ENCODE assay signal across 18 cellular contexts in the genomic region with DNA sequence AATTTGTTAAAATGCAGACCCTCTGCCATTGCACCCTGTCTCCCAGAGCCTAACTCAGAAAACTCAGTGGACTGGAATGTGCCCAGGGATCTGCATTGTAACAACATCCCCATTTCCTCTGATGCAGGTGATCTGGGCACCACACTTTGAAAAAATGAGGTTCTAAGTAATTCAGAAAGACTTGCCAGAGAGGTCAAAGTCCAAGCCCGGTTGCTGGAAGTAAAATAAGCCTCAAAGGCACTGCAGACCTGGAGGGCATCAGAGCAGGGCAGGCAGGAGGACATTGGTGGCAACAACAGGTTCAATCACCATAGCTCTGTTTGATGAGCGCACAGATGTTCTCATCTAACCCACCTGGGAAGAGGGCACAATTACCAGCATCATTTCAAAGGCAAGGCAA.
DNase-seq lines count a peak whose midpoint lies in the region; ATAC-seq, FAIRE-seq and TF ChIP-seq lines count a peak whose summit lies in the region.
"Had no signal": no experiment of that assay in that cellular context is flagged by ENCODE, and none has a peak within 500 bp of the region (broad histone marks: within the 10 kb centered on the region; RNA-seq: fewer than 3 reads in every experiment).

No MANE protein-coding gene starts in this region.

- H3K9me3 ChIP-seq in liver (ENCODE audit: control insufficient read depth in 4 of 4, low read length in 3 of 4) = no peaks in the 10 kb centered on the region
- no peaks in the 10 kb centered on the region for H3K9me3 ChIP-seq in HepG2 (ENCODE audit: low read length)
- no peaks in the 10 kb centered on the region for H3K9me3 ChIP-seq in esophagus muscularis mucosa
- no peaks in the 10 kb centered on the region for H3K9me3 ChIP-seq in pancreas
- H3K9me3 ChIP-seq: Caco-2 had no signal

- DNase-seq in HepG2 (ENCODE audit: low spot score) (no peak), esophagus muscularis mucosa (ENCODE audit: extremely low spot score) (no peak), pancreas (peak in 4 of 6 donors; percentile 10 to 37 (median 34)), RPMI8226 (no peak), epidermal melanocyte (ENCODE audit: insufficient read length, low spot score) (no peak)
- DNase-seq in activated CD4-positive, alpha-beta T cell treated with anti-CD3 and anti-CD28 coated beads for 1 hour = no peak
- DNase-seq: AML-193, Caco-2, HFFc6, Kasumi-1, NCI-H1105 treated with DMSO at 0.1 percent for 48 hours, NCI-H1694 treated with DMSO at 0.1 percent for 48 hours, NCI-H526 treated with DMSO at 0.1 percent for 48 hours, SIG-M5 had no signal

- in situ Hi-C loops in HepG2 (cut with HindIII; ENCODE audit: extremely low pct_ligation_motif_present, low pct_unique_long_range_greater_than_20kb) = no loop called here

- H3K9ac ChIP-seq in liver (ENCODE audit: low read depth in 1 of 2, low read length in 2 of 2) = no peak overlapping the region
- no peak overlapping the region for H3K9ac ChIP-seq in HepG2 (ENCODE audit: insufficient read depth, low read depth, low read length)

- BruUV-seq in HepG2 (replicated peaks; lab: Mats Ljungman, UMichigan) = no TSS peak

- POLR2A ChIA-PET in HepG2 (lab: Yijun Ruan, JAX) = no interaction called here

- no peak overlapping the region for H3K4me2 ChIP-seq in HepG2 (ENCODE audit: low read depth, low read length)

- TF ChIP-seq POLR2A in HepG2 (IDR thresholded peaks at IDR 0.05; ENCODE audit: insufficient read depth in 1 of 2, low read depth in 2 of 2, low read length in 2 of 2) (no peak), esophagus muscularis mucosa (IDR thresholded peaks at IDR 0.05; ENCODE audit: low read depth) (no peak)

- TF ChIP-seq EP300 in HepG2 (IDR thresholded peaks at IDR 0.05; ENCODE audit: low read depth in 2 of 2, low read length in 2 of 2) (no peak), HepG2 (CRISPR knock-in tag; IDR thresholded peaks at IDR 0.05; ENCODE audit: borderline replicate concordance) (no peak), esophagus muscularis mucosa (IDR thresholded peaks at IDR 0.05) (no peak)

- H2AFZ ChIP-seq in HepG2 (ENCODE audit: low read length) = no peak overlapping the region

- no peak overlapping the region for H3K27ac ChIP-seq in liver (ENCODE audit: low read depth in 1 of 2, low read length in 2 of 2)
- H3K27ac ChIP-seq in HepG2 (ENCODE audit: extremely low read length, insufficient read depth, low read length) = no peak overlapping the region
- H3K27ac ChIP-seq in esophagus muscularis mucosa (replicated peaks in 1 of 4) = peak overlapping the region in 3 of 4 donors; percentile 31 to 62 (median 45)
- H3K27ac ChIP-seq in pancreas = no peak overlapping the region

- ATAC-seq in HepG2 (no peak), pancreas (peak; percentile 43 to 70 (median 52))

- H3K4me3 ChIP-seq in liver (ENCODE audit: low read depth in 1 of 3, low read length in 3 of 3) = no peak overlapping the region
- no peak overlapping the region for H3K4me3 ChIP-seq in HepG2 (replicated peaks in 1 of 3; ENCODE audit: insufficient read depth in 1 of 3, low read depth in 2 of 3, low read length in 3 of 3)
- no peak overlapping the region for H3K4me3 ChIP-seq in esophagus muscularis mucosa
- no peak overlapping the region for H3K4me3 ChIP-seq in pancreas

- 56% methylated on average over 2 of the region's 2 CpGs for WGBS in liver
- WGBS in HepG2 (ENCODE audit: low lambda C conversion rate) = 0% methylated on average over 1 of the region's 2 CpGs
- 81% methylated on average over 2 of the region's 2 CpGs for WGBS in esophagus muscularis mucosa
- WGBS in pancreas, 2 donors = 53 to 58% methylated on average over 2 of the region's 2 CpGs

- no peak for FAIRE-seq in HepG2 (lab: Jason Lieb, UNC)
- no peak for FAIRE-seq in pancreas (lab: Jason Lieb, UNC)
- FAIRE-seq: GM19239, H54, RCC 7860 had no signal

- TF ChIP-seq CTCF in liver (IDR thresholded peaks at IDR 0.05; ENCODE audit: low read depth, low read length, missing input control) (no peak), HepG2 (CRISPR knock-in tag; IDR thresholded peaks at IDR 0.05) (no peak), esophagus muscularis mucosa (IDR thresholded peaks at IDR 0.05) (no peak), pancreas (IDR thresholded peaks at IDR 0.05) (no peak)

- intact Hi-C loops in HepG2 (cut with micrococcal nuclease; ENCODE audit: unreplicated experiment) (no loop called here), esophagus muscularis mucosa (cut with DNase I) (no loop called here), pancreas (cut with DNase I) (no loop called here)

- H3K4me1 ChIP-seq in liver (ENCODE audit: control insufficient read depth in 4 of 4, insufficient read depth in 4 of 4, low read length in 3 of 4) (peaks cover 0 to 11% (median 4%) of the 10 kb centered on the region in 4 donors), HepG2 (ENCODE audit: insufficient read depth, low read length) (peaks cover 18% of the 10 kb centered on the region), esophagus muscularis mucosa (peaks cover 35 to 59% (median 51%) of the 10 kb centered on the region in 4 donors), pancreas (peaks cover 6 to 9% (median 9%) of the 10 kb centered on the region in 3 donors)
- H3K4me1 ChIP-seq: Caco-2 had no signal

- no peaks in the 10 kb centered on the region for H3K27me3 ChIP-seq in liver (ENCODE audit: control insufficient read depth in 4 of 4, insufficient read depth in 4 of 4, low read length in 3 of 4)
- no peaks in the 10 kb centered on the region; a peak in 2 of 5 replicates for H3K27me3 ChIP-seq in HepG2 (ENCODE audit: control insufficient read depth in 1 of 2, insufficient read depth in 2 of 2, low read length in 2 of 2)
- H3K27me3 ChIP-seq in esophagus muscularis mucosa = no peaks in the 10 kb centered on the region
- H3K27me3 ChIP-seq in pancreas = no peaks in the 10 kb centered on the region

- no peaks in the 10 kb centered on the region for H3K79me2 ChIP-seq in HepG2 (ENCODE audit: insufficient read depth, low read length)

- H3K36me3 ChIP-seq in liver (ENCODE audit: control insufficient read depth in 4 of 4, insufficient read depth in 3 of 4, low read depth in 1 of 4, low read length in 3 of 4) (no peaks in the 10 kb centered on the region), HepG2 (replicated peaks in 1 of 2; ENCODE audit: control insufficient read depth in 1 of 2, insufficient read depth in 2 of 2, low read length in 2 of 2) (no peaks in the 10 kb centered on the region), esophagus muscularis mucosa (no peaks in the 10 kb centered on the region), pancreas (no peaks in the 10 kb centered on the region)

- CTCF ChIA-PET in HepG2 (lab: Yijun Ruan, JAX; ENCODE audit: low intra/inter-chr PET ratio, low total read pairs) = no interaction called here

- no peaks in the 10 kb centered on the region for H4K20me1 ChIP-seq in HepG2 (ENCODE audit: insufficient read depth, low read length)

- TF ChIP-seq RAD21 in liver (IDR thresholded peaks at IDR 0.05) (no peak), HepG2 (CRISPR knock-in tag; IDR thresholded peaks at IDR 0.05) (no peak)

TF ChIP-seq in liver, 16 proteins besides CTCF, POLR2A, EP300 and RAD21 (continues in another document):
- TF ChIP-seq, protein P1, sequence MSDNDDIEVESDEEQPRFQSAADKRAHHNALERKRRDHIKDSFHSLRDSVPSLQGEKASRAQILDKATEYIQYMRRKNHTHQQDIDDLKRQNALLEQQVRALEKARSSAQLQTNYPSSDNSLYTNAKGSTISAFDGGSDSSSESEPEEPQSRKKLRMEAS (IDR thresholded peaks at IDR 0.05) = no peak
- TF ChIP-seq HNF4G (IDR thresholded peaks at IDR 0.05) (no peak), YY1 (IDR thresholded peaks at IDR 0.05) (no peak)

TF ChIP-seq in HepG2, 621 proteins besides CTCF, POLR2A, EP300 and RAD21:
- TF ChIP-seq ARNT2 (CRISPR knock-in tag; IDR thresholded peaks at IDR 0.05; ENCODE audit: low read depth) (no peak), ZNF354B (CRISPR knock-in tag; IDR thresholded peaks at IDR 0.05) (no peak)
- TF ChIP-seq, protein P2, sequence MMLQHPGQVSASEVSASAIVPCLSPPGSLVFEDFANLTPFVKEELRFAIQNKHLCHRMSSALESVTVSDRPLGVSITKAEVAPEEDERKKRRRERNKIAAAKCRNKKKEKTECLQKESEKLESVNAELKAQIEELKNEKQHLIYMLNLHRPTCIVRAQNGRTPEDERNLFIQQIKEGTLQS (CRISPR knock-in tag; IDR thresholded peaks at IDR 0.05) = no peak
- TF ChIP-seq, protein P3, sequence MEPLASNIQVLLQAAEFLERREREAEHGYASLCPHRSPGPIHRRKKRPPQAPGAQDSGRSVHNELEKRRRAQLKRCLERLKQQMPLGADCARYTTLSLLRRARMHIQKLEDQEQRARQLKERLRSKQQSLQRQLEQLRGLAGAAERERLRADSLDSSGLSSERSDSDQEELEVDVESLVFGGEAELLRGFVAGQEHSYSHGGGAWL (CRISPR knock-in tag; IDR thresholded peaks at IDR 0.05) = no peak
- TF ChIP-seq, protein P4, sequence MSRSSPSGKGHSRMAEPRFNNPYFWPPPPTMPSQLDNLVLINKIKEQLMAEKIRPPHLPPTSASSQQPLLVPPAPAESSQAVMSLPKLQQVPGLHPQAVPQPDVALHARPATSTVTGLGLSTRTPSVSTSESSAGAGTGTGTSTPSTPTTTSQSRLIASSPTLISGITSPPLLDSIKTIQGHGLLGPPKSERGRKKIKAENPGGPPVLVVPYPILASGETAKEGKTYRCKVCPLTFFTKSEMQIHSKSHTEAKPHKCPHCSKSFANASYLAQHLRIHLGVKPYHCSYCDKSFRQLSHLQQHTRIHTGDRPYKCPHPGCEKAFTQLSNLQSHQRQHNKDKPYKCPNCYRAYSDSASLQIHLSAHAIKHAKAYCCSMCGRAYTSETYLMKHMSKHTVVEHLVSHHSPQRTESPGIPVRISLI (CRISPR knock-in tag; IDR thresholded peaks at IDR 0.05; ENCODE audit: borderline replicate concordance) = no peak
- TF ChIP-seq, protein P5, sequence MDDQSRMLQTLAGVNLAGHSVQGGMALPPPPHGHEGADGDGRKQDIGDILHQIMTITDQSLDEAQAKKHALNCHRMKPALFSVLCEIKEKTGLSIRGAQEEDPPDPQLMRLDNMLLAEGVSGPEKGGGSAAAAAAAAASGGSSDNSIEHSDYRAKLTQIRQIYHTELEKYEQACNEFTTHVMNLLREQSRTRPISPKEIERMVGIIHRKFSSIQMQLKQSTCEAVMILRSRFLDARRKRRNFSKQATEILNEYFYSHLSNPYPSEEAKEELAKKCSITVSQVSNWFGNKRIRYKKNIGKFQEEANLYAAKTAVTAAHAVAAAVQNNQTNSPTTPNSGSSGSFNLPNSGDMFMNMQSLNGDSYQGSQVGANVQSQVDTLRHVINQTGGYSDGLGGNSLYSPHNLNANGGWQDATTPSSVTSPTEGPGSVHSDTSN (CRISPR knock-in tag; IDR thresholded peaks at IDR 0.05; ENCODE audit: borderline replicate concordance) = no peak

Comparison
In these comparisons a context has a peak if more than half of its experiments do, and no peak if none do; other contexts are left out.
1. H3K27ac ChIP-seq: peak in esophagus muscularis mucosa (3 of 4); none in liver (0 of 2), HepG2 (single experiment) and pancreas (0 of 4).
2. DNase-seq: peak in pancreas (4 of 6); none in HepG2 (single experiment), esophagus muscularis mucosa (single experiment), RPMI8226 (single experiment), epidermal melanocyte (single experiment) and activated CD4-positive, alpha-beta T cell treated with anti-CD3 and anti-CD28 coated beads for 1 hour (single experiment).